In genomic region chr20:62622877-62623487, GRCh38 we compare ENCODE assay signal across 8 cellular contexts. TPM values are rescaled to one million over a fixed set of nuclear protein-coding genes. Genes with fewer than 3 reads are reported as not detected.
DNase-seq lines count a peak whose midpoint lies in the region; TF ChIP-seq lines count a peak whose summit lies in the region.

No MANE protein-coding gene starts in this region.

- CTCF ChIA-PET in activated CD4-positive, alpha-beta T cell treated with anti-CD3 and anti-CD28 coated beads, Interleukin-2, amount 10 ng/mL, durations not matched to agents 7 days and 5 days (lab: Charles Lee), result interaction anchor here (0.6 to 4.0 kb wide), 7 partner anchors 11 to 1243 kb away, joined by 3 to 13 read pairs (median 3); no protein-coding TSS in a partner anchor

- no CpG with 5 or more reads among the region's 29 CpGs for WGBS in mesendoderm (ENCODE audit: extremely low coverage, insufficient coverage, low lambda C conversion rate)
- WGBS in transverse colon (ENCODE audit: low coverage in 1 of 2), 2 donors, result 71% methylated on average over 19 of the region's 29 CpGs; no CpG with 5 or more reads in 1 of the 2 donors

- in situ Hi-C loops in transverse colon (cut with MboI; ENCODE audit: low pct_ligation_motif_present in 1 of 4, low pct_unique_long_range_greater_than_20kb in 1 of 4, low sequenced_read_pairs in 3 of 4), result no loop called here

- H4K8ac ChIP-seq in mesendoderm (ENCODE audit: low read depth, low read length), result no peak overlapping the region

- H3K27me3 ChIP-seq in ascending aorta (no peaks in the 10 kb centered on the region), mesendoderm (ENCODE audit: insufficient read depth, low read length, poor library complexity) (no peaks in the 10 kb centered on the region), transverse colon (no peaks in the 10 kb centered on the region)

- H2AK5ac ChIP-seq in mesendoderm (ENCODE audit: low read length), result peak overlapping the region; percentile 89

- TF ChIP-seq EP300 in transverse colon (IDR thresholded peaks at IDR 0.05; ENCODE audit: low read depth), result no peak

- peak overlapping the region; percentile 56 for H2BK5ac ChIP-seq in mesendoderm (ENCODE audit: low read length)

- POLR2A ChIA-PET in activated CD4-positive, alpha-beta T cell treated with anti-CD3 and anti-CD28 coated beads, Interleukin-2, amount 10 ng/mL, durations not matched to agents 7 days and 5 days (lab: Charles Lee), result interaction anchor here (1.0 to 1.4 kb wide), 3 partner anchors 20 to 171 kb away, joined by 5 read pairs; partner anchors contain the start of gene SLCO4A1

- H3K79me1 ChIP-seq in mesendoderm (ENCODE audit: low read length), result no peaks in the 10 kb centered on the region

- H2BK120ac ChIP-seq in mesendoderm (ENCODE audit: low read depth, low read length), result no peak overlapping the region

- TF ChIP-seq POLR2A in transverse colon (IDR thresholded peaks at IDR 0.05), result no peak

- peak overlapping the region; percentile 26 for H3K9ac ChIP-seq in mesendoderm (ENCODE audit: low read length)

- H3K4me3 ChIP-seq in ascending aorta (peak overlapping the region; percentile 5 to 9), mesendoderm (ENCODE audit: low read length) (no peak overlapping the region), transverse colon (no peak overlapping the region)

- peak overlapping the region; percentile 95 for H3K27ac Mint-ChIP-seq in activated CD4-positive, alpha-beta T cell treated with anti-CD3 and anti-CD28 coated beads, Interleukin-2, amount 10 ng/mL, durations not matched to agents 7 days and 5 days

- no peaks in the 10 kb centered on the region for H3K9me3 Mint-ChIP-seq in activated CD4-positive, alpha-beta T cell treated with anti-CD3 and anti-CD28 coated beads, Interleukin-2, amount 10 ng/mL, durations not matched to agents 7 days and 5 days

- H3K27ac ChIP-seq in ascending aorta (peak overlapping the region; percentile 78 to 92), mesendoderm (ENCODE audit: low read depth, low read length) (peak overlapping the region; percentile 53), transverse colon (peak overlapping the region; percentile 91 to 95 (median 94))

- no peaks in the 10 kb centered on the region for H3K79me2 ChIP-seq in mesendoderm (ENCODE audit: control insufficient read depth, insufficient read depth, low read length)

- no peaks in the 10 kb centered on the region for H3K36me3 Mint-ChIP-seq in activated CD4-positive, alpha-beta T cell treated with anti-CD3 and anti-CD28 coated beads, Interleukin-2, amount 10 ng/mL, durations not matched to agents 7 days and 5 days (ENCODE audit: low read depth)

- no peaks in the 10 kb centered on the region for H3K27me3 Mint-ChIP-seq in activated CD4-positive, alpha-beta T cell treated with anti-CD3 and anti-CD28 coated beads, Interleukin-2, amount 10 ng/mL, durations not matched to agents 7 days and 5 days

- no peak for DNase-seq in activated CD4-positive, alpha-beta T cell treated with anti-CD3 and anti-CD28 coated beads, Interleukin-2, amount 10 ng/mL, durations not matched to agents 7 days and 5 days
- DNase-seq in activated CD4-positive, alpha-beta T cell treated with anti-CD3 and anti-CD28 coated beads for 1 hour, result no peak
- DNase-seq in ascending aorta (ENCODE audit: low spot score in 2 of 2), result no peak
- no peak for DNase-seq in mesendoderm
- DNase-seq in transverse colon, result no peak
- DNase-seq in AG08395 (ENCODE audit: low spot score), result no peak
- no peak for DNase-seq in mucosa of gallbladder (ENCODE audit: low spot score)
- DNase-seq in COR-L47 (lab: John Stamatoyannopoulos, UW), result no peak

- no peak for TF ChIP-seq CTCF in ascending aorta (IDR thresholded peaks at IDR 0.05)
- TF ChIP-seq CTCF in transverse colon (IDR thresholded peaks at IDR 0.05), result no peak

- no peaks in the 10 kb centered on the region for H3K36me3 ChIP-seq in ascending aorta
- no peaks in the 10 kb centered on the region for H3K36me3 ChIP-seq in mesendoderm (ENCODE audit: control insufficient read depth, insufficient read depth, low read length)
- no peaks in the 10 kb centered on the region for H3K36me3 ChIP-seq in transverse colon

- H3K4me3 Mint-ChIP-seq in activated CD4-positive, alpha-beta T cell treated with anti-CD3 and anti-CD28 coated beads, Interleukin-2, amount 10 ng/mL, durations not matched to agents 7 days and 5 days, result peak overlapping the region; percentile 67

- no peak overlapping the region for H4K5ac ChIP-seq in mesendoderm (ENCODE audit: low read length)

- H3K4me2 ChIP-seq in mesendoderm (ENCODE audit: low read length), result no peak overlapping the region

- H3K4ac ChIP-seq in mesendoderm (ENCODE audit: low read depth, low read length), result peak overlapping the region; percentile 1

- H3K23ac ChIP-seq in mesendoderm (ENCODE audit: low read length), result peak overlapping the region; percentile 89

- H3K4me1 ChIP-seq in ascending aorta (peaks cover 7 to 16% of the 10 kb centered on the region in 2 donors), mesendoderm (ENCODE audit: control insufficient read depth, low read depth, low read length) (peaks cover 5% of the 10 kb centered on the region), transverse colon (peaks cover 22 to 38% (median 27%) of the 10 kb centered on the region in 4 donors)

- no peak overlapping the region for H3K18ac ChIP-seq in mesendoderm (ENCODE audit: low read length)

- no peak overlapping the region for H2BK15ac ChIP-seq in mesendoderm (replicated peaks; ENCODE audit: low read depth)

- intact Hi-C loops in ascending aorta (cut with DNase I), result no loop called here
- intact Hi-C loops in transverse colon (cut with DNase I; ENCODE audit: low total_unique reads), result no loop called here

- H3K56ac ChIP-seq in mesendoderm (ENCODE audit: low read length), result peak overlapping the region; percentile 85

- peaks cover 45% of the 10 kb centered on the region for H3K4me1 Mint-ChIP-seq in activated CD4-positive, alpha-beta T cell treated with anti-CD3 and anti-CD28 coated beads, Interleukin-2, amount 10 ng/mL, durations not matched to agents 7 days and 5 days

- H3K9me3 ChIP-seq in ascending aorta (no peaks in the 10 kb centered on the region), transverse colon (no peaks in the 10 kb centered on the region)

RNA-seq across cellular contexts. Expression of gene SLCO4A1, which starts 19.3 kb away (rescaled TPM):
- 10 to 100 TPM; 54.2 to 55.2 TPM for total RNA-seq in activated CD4-positive, alpha-beta T cell treated with anti-CD3 and anti-CD28 coated beads, Interleukin-2, amount 10 ng/mL, durations not matched to agents 7 days and 5 days
- total RNA-seq in ascending aorta (160 TPM), transverse colon (100 to 1,000 TPM in 1 of 4 donors, 10 to 100 TPM in 3; 13.7 to 375 (median 60.0) TPM), mucosa of gallbladder (5.9 TPM)
- 1.6 TPM for polyA plus RNA-seq in mesendoderm (2013, experiment 1 of 2)
- 1.8 TPM for polyA plus RNA-seq in mesendoderm (2013, experiment 2 of 2)

Comparison
In these comparisons a context has a peak if more than half of its experiments do, and no peak if none do; other contexts are left out.
1. H3K4me3 ChIP-seq: peak in ascending aorta (2 of 2); none in mesendoderm (single experiment) and transverse colon (0 of 4).
2. Peak in every context shown above with its lines, with median percentiles within 50 percentile points of each other: H3K27ac ChIP-seq.